ENCODE assay signal across 9 cellular contexts in genomic region chr22:17370036-17370765, GRCh38. TPM values are rescaled to one million over a fixed set of nuclear protein-coding genes. Genes with fewer than 3 reads are reported as not detected.
DNase-seq lines count a peak whose midpoint lies in the region; ATAC-seq and TF ChIP-seq lines count a peak whose summit lies in the region.
"Had no signal": no experiment of that assay in that cellular context is flagged by ENCODE, and none has a peak within 500 bp of the region (broad histone marks: within the 10 kb centered on the region; RNA-seq: fewer than 3 reads in every experiment).

No MANE protein-coding gene starts in this region.

- no peak overlapping the region for H3K27ac ChIP-seq in SU-DHL-6 (ENCODE audit: low read depth, low read length)
- H3K27ac ChIP-seq in left ventricle myocardium inferior (replicated peaks): peak overlapping the region; percentile 88
- H3K27ac ChIP-seq in rectal smooth muscle tissue (ENCODE audit: low read depth, low read length): no peak overlapping the region

- DNase-seq in left ventricle myocardium inferior (peak; percentile 37), DMS153 treated with DMSO at 0.1 percent for 48 hours (lab: John Stamatoyannopoulos, UW; ENCODE audit: unreplicated experiment) (no peak)
- DNase-seq: GOT3 had no signal

- H3K36me3 ChIP-seq in SU-DHL-6 (ENCODE audit: low read length) (no peaks in the 10 kb centered on the region), left ventricle myocardium inferior (no peaks in the 10 kb centered on the region), rectal smooth muscle tissue (ENCODE audit: control insufficient read depth, insufficient read depth, low read length) (no peaks in the 10 kb centered on the region)

- H4K20me1 ChIP-seq in SU-DHL-6 (ENCODE audit: low read depth, low read length): no peaks in the 10 kb centered on the region

- H3K4me2 ChIP-seq in SU-DHL-6 (ENCODE audit: low read depth, low read length, poor library complexity, severe bottlenecking): peak overlapping the region; percentile 10

- TF ChIP-seq CTCF in SU-DHL-6 (IDR thresholded peaks at IDR 0.05; ENCODE audit: insufficient read depth, low read length, poor library complexity, severe bottlenecking) (no peak), left ventricle myocardium inferior (IDR thresholded peaks at IDR 0.05; ENCODE audit: borderline replicate concordance) (no peak)

- H3K9me3 ChIP-seq in SU-DHL-6 (ENCODE audit: insufficient read depth, low read length): no peaks in the 10 kb centered on the region
- H3K9me3 ChIP-seq in left ventricle myocardium inferior (replicated peaks): no peaks in the 10 kb centered on the region

- peaks cover 52% of the 10 kb centered on the region for H3K4me1 ChIP-seq in left ventricle myocardium inferior
- no peaks in the 10 kb centered on the region for H3K4me1 ChIP-seq in rectal smooth muscle tissue (ENCODE audit: control insufficient read depth, insufficient read depth, low read length)

- no peak for ATAC-seq in HG03097 (IDR thresholded peaks at IDR 0.05; ENCODE audit: low FRiP score, unreplicated experiment)
- no peak for ATAC-seq in HG03571 (IDR thresholded peaks at IDR 0.05; ENCODE audit: unreplicated experiment)
- no peak for ATAC-seq in GM21576 (IDR thresholded peaks at IDR 0.05; ENCODE audit: unreplicated experiment)

- H3K27me3 ChIP-seq in SU-DHL-6 (ENCODE audit: low read length) (no peaks in the 10 kb centered on the region), left ventricle myocardium inferior (ENCODE audit: low read depth) (peaks cover 41% of the 10 kb centered on the region), rectal smooth muscle tissue (ENCODE audit: control insufficient read depth, insufficient read depth, low read length) (peaks cover 14% of the 10 kb centered on the region)

- intact Hi-C loops in left ventricle myocardium inferior (cut with micrococcal nuclease): no loop called here

- peak overlapping the region; percentile 57 for H3K4me3 ChIP-seq in GM08714 (ENCODE audit: low read length)
- no peak overlapping the region for H3K4me3 ChIP-seq in SU-DHL-6 (ENCODE audit: insufficient read depth, low read length, poor library complexity, severe bottlenecking)
- H3K4me3 ChIP-seq in left ventricle myocardium inferior: peak overlapping the region; percentile 76
- peak overlapping the region; percentile 46 for H3K4me3 ChIP-seq in rectal smooth muscle tissue (ENCODE audit: low read length)

- no peaks in the 10 kb centered on the region for H3K79me2 ChIP-seq in SU-DHL-6 (ENCODE audit: insufficient read depth, low read length)

- H3K9me2 ChIP-seq in SU-DHL-6 (replicated peaks; ENCODE audit: insufficient read depth, low read length): no peaks in the 10 kb centered on the region

- no peaks in the 10 kb centered on the region for H3F3A ChIP-seq in SU-DHL-6 (ENCODE audit: insufficient read depth)

- H2AFZ ChIP-seq in SU-DHL-6 (ENCODE audit: low read depth, low read length, severe bottlenecking): no peak overlapping the region

- no peak overlapping the region for H3K9ac ChIP-seq in SU-DHL-6 (ENCODE audit: low read length)
- no peak overlapping the region for H3K9ac ChIP-seq in rectal smooth muscle tissue (ENCODE audit: low read length)

RNA-seq across cellular contexts. Expression of gene CECR2, which starts 0.9 kb away (rescaled TPM):
- total RNA-seq in left ventricle myocardium inferior: 3.1 TPM
